Comparison of ENCODE assay signal across 11 cellular contexts in the genomic region with DNA sequence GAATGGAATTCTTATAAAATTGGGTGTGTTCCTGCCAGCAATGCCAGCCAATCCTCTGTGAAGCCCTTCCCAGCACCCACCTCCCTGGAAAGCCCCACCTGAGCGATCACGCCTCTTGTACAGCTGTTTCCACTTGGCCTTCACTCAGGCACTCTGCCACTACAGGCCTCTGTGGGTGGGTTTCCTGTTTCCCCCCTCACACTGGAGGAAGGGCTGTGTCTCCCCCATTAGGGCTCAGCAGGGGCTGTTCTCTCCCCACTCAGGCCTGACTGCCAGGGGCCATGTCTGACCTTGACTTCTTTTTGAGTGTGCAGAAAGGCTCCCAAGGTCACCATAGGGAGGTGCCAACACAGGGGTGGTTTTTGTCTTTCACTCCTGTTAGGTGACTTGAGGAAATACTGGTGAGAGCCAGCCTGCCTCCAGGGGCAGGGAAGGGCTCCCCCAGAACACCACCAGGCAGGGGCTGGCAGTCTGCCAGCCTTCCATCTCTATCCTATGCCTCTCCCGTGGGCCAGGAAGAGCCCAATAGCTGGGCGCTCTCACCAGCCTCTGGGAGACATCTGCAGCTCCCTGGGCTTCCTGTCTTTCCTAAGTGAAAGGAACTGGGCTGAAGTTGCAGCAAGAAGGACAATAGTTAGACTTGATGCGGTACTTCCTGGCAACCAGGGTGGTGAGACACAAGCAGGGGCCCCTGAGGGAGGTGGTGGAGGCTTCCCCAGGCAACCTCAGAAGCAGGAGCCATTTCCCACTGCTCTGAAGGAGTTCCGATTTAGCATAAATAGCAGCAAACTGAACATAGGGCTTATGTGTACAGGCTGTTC. TPM values are rescaled to one million over a fixed set of nuclear protein-coding genes. Genes with fewer than 3 reads are reported as not detected.
DNase-seq lines count a peak whose midpoint lies in the region; ATAC-seq, FAIRE-seq and TF ChIP-seq lines count a peak whose summit lies in the region.
"Had no signal": no experiment of that assay in that cellular context is flagged by ENCODE, and none has a peak within 500 bp of the region (broad histone marks: within the 10 kb centered on the region; RNA-seq: fewer than 3 reads in every experiment).

No MANE protein-coding gene starts in this region.

- POLR2A ChIA-PET in HEK293 (lab: Yijun Ruan, JAX): no interaction called here
- POLR2A ChIA-PET in RWPE1 (lab: Yijun Ruan, JAX; ENCODE audit: low non-redundant PET): no interaction called here

- TF ChIP-seq CTCF in HEK293 (tag by site-specific recombination; IDR thresholded peaks at IDR 0.05) (no peak), RWPE1 (conservative IDR thresholded peaks at IDR 0.05; ENCODE audit: low read depth) (no peak), gastroesophageal sphincter (IDR thresholded peaks at IDR 0.05) (no peak)

- H3K4me3 ChIP-seq in HEK293 (ENCODE audit: low read depth, low read length): no peak overlapping the region
- H3K4me3 ChIP-seq in gastroesophageal sphincter: no peak overlapping the region
- no peak overlapping the region for H3K4me3 ChIP-seq in skin epidermis
- H3K4me3 ChIP-seq: adrenal gland, esophagus muscularis mucosa had no signal

- H3K9me3 ChIP-seq in HEK293 (ENCODE audit: control insufficient read depth, insufficient read depth, low read depth, low read length): no peaks in the 10 kb centered on the region
- H3K9me3 ChIP-seq in gastroesophageal sphincter: no peaks in the 10 kb centered on the region
- H3K9me3 ChIP-seq: adrenal gland, esophagus muscularis mucosa had no signal

- H3K36me3 ChIP-seq in HEK293 (ENCODE audit: control insufficient read depth in 2 of 2, insufficient read depth in 1 of 2, low read length in 2 of 2): no peaks in the 10 kb centered on the region
- no peaks in the 10 kb centered on the region for H3K36me3 ChIP-seq in gastroesophageal sphincter
- H3K36me3 ChIP-seq: adrenal gland, esophagus muscularis mucosa had no signal

- ATAC-seq in gastroesophageal sphincter (peak; percentile 50), HG02571 (IDR thresholded peaks at IDR 0.05; ENCODE audit: unreplicated experiment) (no peak)

- no peak for FAIRE-seq in HTR-8/SVneo (lab: Jason Lieb, UNC)

- H3K4me1 ChIP-seq in HEK293 (ENCODE audit: control insufficient read depth, insufficient read depth, low read length) (no peaks in the 10 kb centered on the region), gastroesophageal sphincter (no peaks in the 10 kb centered on the region)

- DNase-seq in RWPE1 (ENCODE audit: low spot score) (no peak), NCI-H82 (lab: John Stamatoyannopoulos, UW) (no peak), HTR-8/SVneo (ENCODE audit: insufficient read length, low spot score) (no peak), OCI-M1 (lab: John Stamatoyannopoulos, UW) (no peak)
- DNase-seq: activated CD4-positive, CD25-positive, alpha-beta regulatory T cell had no signal

- 40% methylated on average over 1 of the region's 6 CpGs; no CpG with 5 or more reads in 1 of the 2 donors for WGBS in gastroesophageal sphincter (ENCODE audit: low coverage in 1 of 2), 2 donors

- CTCF ChIA-PET in HEK293 (lab: Yijun Ruan, JAX): interaction anchor here (1.2 to 2.7 kb wide), 2 partner anchors 9 to 59 kb away, joined by 4 to 12 read pairs; no protein-coding TSS in a partner anchor
- CTCF ChIA-PET in RWPE1 (lab: Yijun Ruan, JAX): interaction anchor here (0.6 to 1.7 kb wide), 3 partner anchors 9 to 137 kb away, joined by 6 to 17 read pairs (median 9); no protein-coding TSS in a partner anchor

- no peak for TF ChIP-seq EP300 in gastroesophageal sphincter (IDR thresholded peaks at IDR 0.05)

- H3K27me3 ChIP-seq in gastroesophageal sphincter: peaks cover 44% of the 10 kb centered on the region
- H3K27me3 ChIP-seq: adrenal gland had no signal

- TF ChIP-seq POLR2A in gastroesophageal sphincter (IDR thresholded peaks at IDR 0.05): no peak

- no peak overlapping the region for H3K27ac ChIP-seq in HEK293 (ENCODE audit: extremely low read depth, low read depth, low read length)
- peak overlapping the region; percentile 7; the same call in 1 of the 2 replicates for H3K27ac ChIP-seq in RWPE1
- H3K27ac ChIP-seq in gastroesophageal sphincter: peak overlapping the region in 1 of 4 donors; percentile 17
- peak overlapping the region in 11 of 21 experiments; percentile 2 to 79 (median 36) for H3K27ac ChIP-seq in skin epidermis
- H3K27ac ChIP-seq: adrenal gland had no signal

TF ChIP-seq in HEK293, 187 proteins besides CTCF, POLR2A, EP300 and RAD21:
- TF ChIP-seq ZNF391 (tag by site-specific recombination; IDR thresholded peaks at IDR 0.05; ENCODE audit: borderline replicate concordance, low read depth) (no peak), SALL2 (tag by site-specific recombination; IDR thresholded peaks at IDR 0.05; ENCODE audit: borderline replicate concordance) (no peak), KLF1 (tag by site-specific recombination; IDR thresholded peaks at IDR 0.05) (0 out of 2 replicates have a peak, but pooled peaks have one; percentile 29), ZIC2 (tag by site-specific recombination; IDR thresholded peaks at IDR 0.05) (0 out of 2 replicates have a peak, but pooled peaks have one; percentile 17)
- TF ChIP-seq, protein P1, sequence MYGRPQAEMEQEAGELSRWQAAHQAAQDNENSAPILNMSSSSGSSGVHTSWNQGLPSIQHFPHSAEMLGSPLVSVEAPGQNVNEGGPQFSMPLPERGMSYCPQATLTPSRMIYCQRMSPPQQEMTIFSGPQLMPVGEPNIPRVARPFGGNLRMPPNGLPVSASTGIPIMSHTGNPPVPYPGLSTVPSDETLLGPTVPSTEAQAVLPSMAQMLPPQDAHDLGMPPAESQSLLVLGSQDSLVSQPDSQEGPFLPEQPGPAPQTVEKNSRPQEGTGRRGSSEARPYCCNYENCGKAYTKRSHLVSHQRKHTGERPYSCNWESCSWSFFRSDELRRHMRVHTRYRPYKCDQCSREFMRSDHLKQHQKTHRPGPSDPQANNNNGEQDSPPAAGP (tag by site-specific recombination; IDR thresholded peaks at IDR 0.05): peak; percentile 69; the same call in 1 of the 2 replicates
TF ChIP-seq in HEK293: peak in this region for 3.

RNA-seq across cellular contexts. Expression of gene ELK4, which starts 49.1 kb away (rescaled TPM):
- 10 to 100 TPM; 23.2 to 24.6 (median 23.6) TPM for total RNA-seq in gastroesophageal sphincter
